Comparison of ENCODE assay signal across 8 cellular contexts in genomic region chr17:63622571-63623390, GRCh38. TPM values are rescaled to one million over a fixed set of nuclear protein-coding genes. Genes with fewer than 3 reads are reported as not detected.
DNase-seq lines count a peak whose midpoint lies in the region; ATAC-seq and TF ChIP-seq lines count a peak whose summit lies in the region.

No MANE protein-coding gene starts in this region.

- H3K27ac ChIP-seq in CD8-positive, alpha-beta T cell (ENCODE audit: low read depth, low read length) = peak overlapping the region; percentile 48
- H3K27ac ChIP-seq in HL-60 (replicated peaks) (peak overlapping the region; percentile 61), RWPE1 (peak overlapping the region; percentile 94), gastroesophageal sphincter (peak overlapping the region; percentile 72 to 99 (median 93)), neural progenitor cell (peak overlapping the region; percentile 64), tibial artery (peak overlapping the region; percentile 79 to 82)

- peak overlapping the region; percentile 78 for H3K4me3 ChIP-seq in CD8-positive, alpha-beta T cell (ENCODE audit: low read depth, low read length)
- H3K4me3 ChIP-seq in HL-60 (replicated peaks; ENCODE audit: insufficient read depth, low read length) (peak overlapping the region; percentile 84), gastroesophageal sphincter (peak overlapping the region; percentile 86 to 89), neural progenitor cell (peak overlapping the region; percentile 96), tibial artery (peak overlapping the region; percentile 67 to 88)

- H3K27ac Mint-ChIP-seq in CD8-positive, alpha-beta T cell = peak overlapping the region; percentile 93
- peak overlapping the region; percentile 19 for H3K27ac Mint-ChIP-seq in neural progenitor cell

- no peaks in the 10 kb centered on the region for H3K27me3 Mint-ChIP-seq in CD8-positive, alpha-beta T cell (ENCODE audit: low read depth)
- peaks cover 8% of the 10 kb centered on the region for H3K27me3 Mint-ChIP-seq in neural progenitor cell (ENCODE audit: insufficient read depth, low read depth)

- peaks cover 48% of the 10 kb centered on the region for H4K20me1 ChIP-seq in neural progenitor cell (ENCODE audit: low read depth)

- WGBS in gastroesophageal sphincter (ENCODE audit: low coverage in 1 of 2), 2 donors = 0% methylated on average over 4 to 5 of the region's 100 CpGs

- peak; percentile 25 to 72 (median 51) for DNase-seq in CD8-positive, alpha-beta T cell
- DNase-seq in HL-60 (ENCODE audit: low read depth in 1 of 2, low spot score in 1 of 2) (peak in 1 of 2 experiments; percentile 74), RWPE1 (ENCODE audit: low spot score) (peak; percentile 53), neural progenitor cell (ENCODE audit: low spot score) (peak; percentile 87), tibial artery (peak; percentile 70 to 86)
- peak; percentile 73 for DNase-seq in activated naive CD4-positive, alpha-beta T cell treated with Interleukin-2 at 50 U/mL for 16 hours

- peaks cover 49% of the 10 kb centered on the region for H3K79me2 ChIP-seq in neural progenitor cell (ENCODE audit: low read depth)

- H3F3A ChIP-seq in neural progenitor cell (ENCODE audit: low read depth) = peaks cover 14% of the 10 kb centered on the region

- peak overlapping the region; percentile 98 for H3K4me2 ChIP-seq in neural progenitor cell

- peaks cover 8% of the 10 kb centered on the region for H3K36me3 Mint-ChIP-seq in CD8-positive, alpha-beta T cell
- H3K36me3 Mint-ChIP-seq in neural progenitor cell = no peaks in the 10 kb centered on the region

- H3K36me3 ChIP-seq in CD8-positive, alpha-beta T cell (ENCODE audit: insufficient read depth, low read length) = no peaks in the 10 kb centered on the region
- H3K36me3 ChIP-seq in gastroesophageal sphincter (no peaks in the 10 kb centered on the region), neural progenitor cell (no peaks in the 10 kb centered on the region), tibial artery (no peaks in the 10 kb centered on the region)

- peak; percentile 9 for ATAC-seq in CD8-positive, alpha-beta T cell
- ATAC-seq in GM19463 (IDR thresholded peaks at IDR 0.05; ENCODE audit: unreplicated experiment) = peak; percentile 21
- ATAC-seq in gastroesophageal sphincter = peak; percentile 47

- TF ChIP-seq POLR2A in gastroesophageal sphincter (IDR thresholded peaks at IDR 0.05) = no peak

- TF ChIP-seq EP300 in gastroesophageal sphincter (IDR thresholded peaks at IDR 0.05) = no peak

- CTCF ChIA-PET in CD8-positive, alpha-beta T cell (lab: Charles Lee) = interaction anchor here (1.4 to 3.8 kb wide), 5 partner anchors 11 to 197 kb away, joined by 3 to 28 read pairs (median 6); no protein-coding TSS in a partner anchor
- CTCF ChIA-PET in RWPE1 (lab: Yijun Ruan, JAX) = interaction anchor here (0.5 to 0.6 kb wide), 2 partner anchors 151 to 773 kb away, joined by 3 read pairs; partner anchors contain the start of gene CCDC47

- H2AFZ ChIP-seq in neural progenitor cell (replicated peaks) = no peak overlapping the region

- no peak for TF ChIP-seq CTCF in CD8-positive, alpha-beta T cell (IDR thresholded peaks at IDR 0.05)
- TF ChIP-seq CTCF in HL-60 (IDR thresholded peaks at IDR 0.05; ENCODE audit: insufficient read depth, low read length) (no peak), RWPE1 (conservative IDR thresholded peaks at IDR 0.05; ENCODE audit: low read depth) (no peak), gastroesophageal sphincter (IDR thresholded peaks at IDR 0.05) (no peak), neural progenitor cell (IDR thresholded peaks at IDR 0.05) (no peak), tibial artery (IDR thresholded peaks at IDR 0.05) (no peak)

- POLR2A ChIA-PET in CD8-positive, alpha-beta T cell (lab: Charles Lee) = interaction anchor here (0.6 to 3.4 kb wide), 23 partner anchors 8 to 523 kb away, joined by 3 to 75 read pairs (median 5); partner anchors contain the start of genes CCDC47, DCAF7, DDX42 and LIMD2
- POLR2A ChIA-PET in RWPE1 (lab: Yijun Ruan, JAX; ENCODE audit: low non-redundant PET) = interaction anchor here (0.6 kb wide), 1 partner anchor 46 kb away, joined by 3 read pairs; no protein-coding TSS in a partner anchor

- H3K9me3 ChIP-seq in CD8-positive, alpha-beta T cell (ENCODE audit: low read length) = no peaks in the 10 kb centered on the region
- H3K9me3 ChIP-seq in gastroesophageal sphincter (no peaks in the 10 kb centered on the region), neural progenitor cell (ENCODE audit: low read depth) (no peaks in the 10 kb centered on the region), tibial artery (no peaks in the 10 kb centered on the region)

- no peaks in the 10 kb centered on the region for H3K9me3 Mint-ChIP-seq in CD8-positive, alpha-beta T cell
- H3K9me3 Mint-ChIP-seq in neural progenitor cell = no peaks in the 10 kb centered on the region

- intact Hi-C loops in CD8-positive, alpha-beta T cell (cut with DNase I, micrococcal nuclease) = loop anchor here (1.0 to 10.0 kb wide), 14 partner anchors 10 to 658 kb away; partner anchors contain the start of genes CCDC47 (in 2 of the 2), DCAF7 (in 2 of the 2), DDX42 (in 1 of the 2) and FTSJ3 (in 1 of the 2)
- intact Hi-C loops in tibial artery (cut with DNase I; ENCODE audit: low total_unique reads) = loop anchor here (5.0 kb wide), 1 partner anchor 70 kb away; the partner anchor contains the start of gene DCAF7

- H3K9ac ChIP-seq in neural progenitor cell = peak overlapping the region; percentile 29

- H3K27me3 ChIP-seq in CD8-positive, alpha-beta T cell (ENCODE audit: insufficient read depth, low read length) = no peaks in the 10 kb centered on the region
- H3K27me3 ChIP-seq in HL-60 (ENCODE audit: insufficient read depth, poor library complexity, severe bottlenecking) (no peaks in the 10 kb centered on the region), gastroesophageal sphincter (no peaks in the 10 kb centered on the region), neural progenitor cell (no peaks in the 10 kb centered on the region), tibial artery (no peaks in the 10 kb centered on the region)

- peaks cover 30% of the 10 kb centered on the region for H3K4me1 ChIP-seq in CD8-positive, alpha-beta T cell (ENCODE audit: insufficient read depth, low read length)
- H3K4me1 ChIP-seq in gastroesophageal sphincter (peaks cover 12 to 54% (median 26%) of the 10 kb centered on the region in 3 donors), neural progenitor cell (peaks cover 13% of the 10 kb centered on the region), tibial artery (peaks cover 0 to 45% (median 23%) of the 10 kb centered on the region in 4 donors)

- peaks cover 45% of the 10 kb centered on the region for H3K4me1 Mint-ChIP-seq in CD8-positive, alpha-beta T cell (ENCODE audit: low read depth)
- H3K4me1 Mint-ChIP-seq in neural progenitor cell = peaks cover 30% of the 10 kb centered on the region

- H3K4me3 Mint-ChIP-seq in CD8-positive, alpha-beta T cell = peak overlapping the region; percentile 98
- H3K4me3 Mint-ChIP-seq in neural progenitor cell = peak overlapping the region; percentile 97

RNA-seq across cellular contexts. Expression of gene MAP3K3, which starts 0.6 kb away (rescaled TPM):
- 10 to 100 TPM; 72.9 to 74.5 TPM for total RNA-seq in CD8-positive, alpha-beta T cell
- 100 to 1,000 TPM in 1 of 4 donors, 10 to 100 TPM in 3; 64.9 to 108 (median 85.7) TPM for total RNA-seq in gastroesophageal sphincter
- 21.6 and 28.8 TPM in 2 replicates for total RNA-seq in neural progenitor cell (ENCODE audit: low replicate concordance)

RNA-seq across cellular contexts. Expression of gene TACO1, which starts 22.1 kb away (rescaled TPM):
- 10 to 100 TPM; 13.7 to 15.9 TPM for total RNA-seq in CD8-positive, alpha-beta T cell
- total RNA-seq in gastroesophageal sphincter (10 to 100 TPM; 11.4 to 18.3 (median 14.6) TPM), neural progenitor cell (ENCODE audit: low replicate concordance) (15.4 and 18.3 TPM in 2 replicates)
